In genomic region chr4:54277691-54278090, GRCh38 we compare ENCODE assay signal across 10 cellular contexts. TPM values are rescaled to one million over a fixed set of nuclear protein-coding genes. Genes with fewer than 3 reads are reported as not detected.
DNase-seq lines count a peak whose midpoint lies in the region; ATAC-seq and TF ChIP-seq lines count a peak whose summit lies in the region.
"Had no signal": no experiment of that assay in that cellular context is flagged by ENCODE, and none has a peak within 500 bp of the region (broad histone marks: within the 10 kb centered on the region; RNA-seq: fewer than 3 reads in every experiment).

No MANE protein-coding gene starts in this region.

- peaks cover 96% of the 10 kb centered on the region for H3K36me3 Mint-ChIP-seq in nephron (ENCODE audit: low read depth)
- H3K36me3 Mint-ChIP-seq: IgD-negative memory B cell had no signal

- H3K4me3 ChIP-seq in adrenal gland, result no peak overlapping the region

- DNase-seq in adrenal gland, result peak; percentile 33 to 74 (median 56)
- no peak for DNase-seq in occipital lobe (lab: John Stamatoyannopoulos, UW)
- no peak for DNase-seq in NCI-H1930 (lab: John Stamatoyannopoulos, UW)
- no peak for DNase-seq in KG1 (lab: John Stamatoyannopoulos, UW)
- DNase-seq in posterior vena cava (ENCODE audit: low spot score), result no peak
- DNase-seq: central memory CD4-positive, alpha-beta T cell had no signal

- ATAC-seq in GM18868 (IDR thresholded peaks at IDR 0.05; ENCODE audit: unreplicated experiment) (peak; percentile 81), HG02981 (IDR thresholded peaks at IDR 0.05; ENCODE audit: unreplicated experiment) (peak; percentile 80)

- no peaks in the 10 kb centered on the region for H3K27me3 ChIP-seq in adrenal gland

- peak overlapping the region in 2 of 3 experiments; percentile 23 to 31 for H3K27ac Mint-ChIP-seq in nephron
- H3K27ac Mint-ChIP-seq: IgD-negative memory B cell had no signal

- H3K4me1 ChIP-seq in adrenal gland (replicated peaks in 1 of 2), result peaks cover 20 to 41% of the 10 kb centered on the region in 2 donors

- no peaks in the 10 kb centered on the region for H3K27me3 Mint-ChIP-seq in nephron (ENCODE audit: low read depth)

- peaks cover 9% of the 10 kb centered on the region for H3K9me3 Mint-ChIP-seq in nephron

- H3K9me3 ChIP-seq in adrenal gland (replicated peaks in 1 of 3), result no peaks in the 10 kb centered on the region

- no peak overlapping the region for H3K4me3 Mint-ChIP-seq in nephron

- peak overlapping the region in 2 of 5 donors; percentile 58 to 65 for H3K27ac ChIP-seq in adrenal gland

- WGBS in adrenal gland, 4 donors, result 0% methylated on average over 1 of the region's 1 CpG

- no peak for TF ChIP-seq CTCF in adrenal gland (IDR thresholded peaks at IDR 0.05)
- TF ChIP-seq CTCF in nephron (IDR thresholded peaks at IDR 0.05; ENCODE audit: unreplicated experiment in 3 of 3), result no peak

- intact Hi-C loops in adrenal gland (cut with DNase I) (no loop called here), posterior vena cava (cut with DNase I) (loop anchor here in 1 of 2 donors (5.0 kb wide), 1 partner anchor 310 kb away; no protein-coding TSS in a partner anchor)

- no peak for TF ChIP-seq POLR2A in adrenal gland (IDR thresholded peaks at IDR 0.05)

- peaks cover 0 to 11% of the 10 kb centered on the region in 2 donors for H3K36me3 ChIP-seq in adrenal gland (replicated peaks in 1 of 2)

- no peaks in the 10 kb centered on the region for H3K4me1 Mint-ChIP-seq in nephron

RNA-seq across cellular contexts. Expression of gene PDGFRA, which starts 48.6 kb away (rescaled TPM):
- total RNA-seq in adrenal gland (100 to 1,000 TPM in 5 of 8 donors, 10 to 100 TPM in 3; 88.1 to 182 (median 129) TPM), occipital lobe (74.7 TPM), posterior vena cava (100 to 1,000 TPM; 192 to 201 TPM)
- polyA plus RNA-seq in adrenal gland, result 10 to 100 TPM; 14.5 to 62.4 (median 16.4) TPM
- polyA plus RNA-seq: IgD-negative memory B cell had no signal

Comparison
In these comparisons a context has a peak if more than half of its experiments do, and no peak if none do; other contexts are left out.
1. DNase-seq: peak in adrenal gland (7 of 7); none in occipital lobe (single experiment), NCI-H1930 (0 of 2), KG1 (single experiment) and posterior vena cava (single experiment).